1 cellular context compared by ENCODE assay signal in the genomic region with DNA sequence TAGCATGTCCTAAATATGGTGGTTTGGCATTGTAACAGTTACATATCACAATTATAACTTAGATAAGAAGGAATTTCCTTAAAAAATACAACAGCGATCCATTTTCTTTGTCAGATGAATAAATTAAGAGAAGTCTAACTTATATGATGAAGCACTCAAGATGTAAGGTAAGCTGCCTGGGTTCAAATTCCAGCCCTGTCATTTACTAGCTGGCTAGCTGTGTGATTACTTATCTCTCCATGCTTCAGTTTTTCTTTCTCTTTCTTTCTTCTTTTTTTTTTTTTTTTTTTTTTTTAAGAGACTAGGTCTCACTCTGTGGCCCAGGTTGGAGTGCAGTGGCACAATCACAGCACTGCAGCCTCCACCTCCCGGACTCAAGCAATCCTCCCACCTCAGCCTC.
TF ChIP-seq lines count a peak whose summit lies in the region.

No MANE protein-coding gene starts in this region.

TF ChIP-seq in K562, 482 proteins besides CTCF, POLR2A, EP300 and RAD21:
- TF ChIP-seq PHTF2 (CRISPR knock-in tag; IDR thresholded peaks at IDR 0.05) (no peak), ZNF75A (CRISPR knock-in tag; IDR thresholded peaks at IDR 0.05) (no peak), ZNF384 (IDR thresholded peaks at IDR 0.05; ENCODE audit: low read depth, low read length) (peak; percentile 38; the same call in 1 of the 2 replicates)
